8 cellular contexts compared by ENCODE assay signal in the genomic region with DNA sequence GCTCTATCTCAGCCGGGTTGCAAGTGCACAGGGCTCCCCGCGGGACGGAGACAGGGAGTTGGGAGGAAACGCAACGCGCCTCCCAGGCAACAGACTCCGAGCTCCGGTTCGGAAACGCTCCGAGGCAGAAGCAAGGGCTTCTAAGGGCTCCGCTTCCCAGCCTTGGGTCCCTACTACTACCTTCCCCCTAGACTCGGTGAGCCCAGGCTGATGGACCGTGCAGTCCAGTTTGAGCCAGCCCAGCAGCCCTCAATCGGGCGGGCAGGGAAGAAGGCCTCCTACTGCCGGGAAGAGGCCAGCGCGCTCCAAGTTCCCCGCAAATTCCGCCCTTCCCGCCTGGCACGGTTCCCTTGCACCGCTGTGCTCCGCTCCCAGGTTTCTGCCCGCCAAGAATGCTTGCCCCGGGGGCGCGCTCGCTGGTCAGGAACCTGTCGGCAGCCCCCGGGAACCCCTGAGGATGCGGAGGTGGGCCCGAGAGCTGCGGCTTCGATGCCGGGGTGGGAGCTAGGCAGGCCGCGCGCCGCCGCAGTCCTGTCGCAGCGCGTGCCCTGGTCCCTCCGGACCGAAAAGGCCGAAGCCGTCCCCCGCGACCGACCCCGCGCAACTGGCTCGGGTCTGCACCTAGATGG. TPM values are rescaled to one million over a fixed set of nuclear protein-coding genes. Genes with fewer than 3 reads are reported as not detected.
DNase-seq lines count a peak whose midpoint lies in the region; ATAC-seq lines count a peak whose summit lies in the region.

No MANE protein-coding gene starts in this region.

- H3K36me3 Mint-ChIP-seq in IgD-negative memory B cell, result peaks cover 5% of the 10 kb centered on the region

- peak overlapping the region in 2 of 3 donors; percentile 6 to 53 for H3K27ac Mint-ChIP-seq in IgD-negative memory B cell

- no peaks in the 10 kb centered on the region for H3K27me3 Mint-ChIP-seq in IgD-negative memory B cell

- no peaks in the 10 kb centered on the region for H3K9me3 ChIP-seq in endocrine pancreas (ENCODE audit: control insufficient read depth, low read length)

- H3K4me1 Mint-ChIP-seq in IgD-negative memory B cell, result peaks cover 14 to 28% (median 14%) of the 10 kb centered on the region in 3 donors

- H3K36me3 ChIP-seq in endocrine pancreas (ENCODE audit: control insufficient read depth, insufficient read depth, low read length), result no peaks in the 10 kb centered on the region

- peaks cover 2 to 5% (median 3%) of the 10 kb centered on the region in 3 donors for H3K9me3 Mint-ChIP-seq in IgD-negative memory B cell

- DNase-seq in GDM1 (lab: John Stamatoyannopoulos, UW) (peak; percentile 39), medulla oblongata (ENCODE audit: extremely low spot score) (peak; percentile 49), pons (ENCODE audit: low spot score) (no peak)
- peak; percentile 14 to 18 for DNase-seq in activated CD4-positive, alpha-beta T cell treated with anti-CD3 and anti-CD28 coated beads, Interleukin-2, amount 50 U/mL, for 24 hours (ENCODE audit: low read depth in 1 of 2, low spot score in 1 of 2)
- DNase-seq in stimulated activated CD8-positive, alpha-beta memory T cell treated with anti-CD3 and anti-CD28 coated beads, Interleukin-15, amount 100 ng/mL, for 48 hours (ENCODE audit: low read depth in 2 of 2), result peak; percentile 20 to 22

- peak overlapping the region; percentile 69 for H3K9ac ChIP-seq in endocrine pancreas (ENCODE audit: control insufficient read depth, insufficient read depth, low read length)

- ATAC-seq in GM21526 (IDR thresholded peaks at IDR 0.05; ENCODE audit: low FRiP score, unreplicated experiment), result peak; percentile 43

- no peaks in the 10 kb centered on the region for H3K4me1 ChIP-seq in endocrine pancreas (ENCODE audit: control insufficient read depth, insufficient read depth, low read length)

- peak overlapping the region; percentile 67 for H3K4me3 ChIP-seq in endocrine pancreas (ENCODE audit: control insufficient read depth, insufficient read depth, low read length)

- peak overlapping the region; percentile 83 to 92 (median 89) for H3K4me3 Mint-ChIP-seq in IgD-negative memory B cell

- no peaks in the 10 kb centered on the region for H3K27me3 ChIP-seq in endocrine pancreas (ENCODE audit: control insufficient read depth, insufficient read depth, low read length)

RNA-seq across cellular contexts. Expression of a gene that starts 0.7 kb away (rescaled TPM):
- 27.7 TPM for polyA plus RNA-seq in IgD-negative memory B cell

RNA-seq across cellular contexts. Expression of a gene that starts 48.8 kb away (rescaled TPM):
- polyA plus RNA-seq in IgD-negative memory B cell, result 4.1 TPM

RNA-seq across cellular contexts. Expression of a gene that starts 49.2 kb away (rescaled TPM):
- 19.7 TPM for polyA plus RNA-seq in IgD-negative memory B cell
